Comparison of ENCODE assay signal across 21 cellular contexts in the genomic region with DNA sequence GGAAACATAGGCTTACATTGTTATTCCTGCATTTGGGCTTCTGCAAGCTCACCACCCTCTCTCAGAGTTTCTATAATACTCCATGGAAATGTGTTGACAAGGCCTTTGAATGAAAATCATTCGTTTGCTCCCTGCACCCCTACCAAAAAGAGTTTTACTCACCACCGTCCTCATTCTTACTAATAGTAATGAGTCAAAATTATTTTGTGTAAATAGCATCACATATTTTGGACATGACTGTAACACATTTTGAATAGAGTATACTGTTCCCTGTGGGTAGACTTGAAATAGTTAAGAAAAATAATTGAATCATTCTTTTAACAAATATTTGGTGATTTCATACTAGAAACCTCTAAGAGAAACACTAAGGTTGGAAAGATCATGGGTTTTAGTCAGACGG.
DNase-seq lines count a peak whose midpoint lies in the region; ATAC-seq and TF ChIP-seq lines count a peak whose summit lies in the region.
"Had no signal": no experiment of that assay in that cellular context is flagged by ENCODE, and none has a peak within 500 bp of the region (broad histone marks: within the 10 kb centered on the region; RNA-seq: fewer than 3 reads in every experiment).

No MANE protein-coding gene starts in this region.

- peak; percentile 23 for DNase-seq in MCF 10A (ENCODE audit: unreplicated experiment)
- DNase-seq in breast epithelium (ENCODE audit: low spot score in 2 of 2): no peak
- DNase-seq in astrocyte of the hippocampus (ENCODE audit: low read depth, low spot score): peak; percentile 79
- DNase-seq in foreskin melanocyte: peak; percentile 95
- no peak for DNase-seq in DMS153 treated with DMSO at 0.1 percent for 48 hours (lab: John Stamatoyannopoulos, UW; ENCODE audit: unreplicated experiment)
- DNase-seq in central memory CD4-positive, alpha-beta T cell: no peak
- DNase-seq: activated CD8-positive, alpha-beta memory T cell treated with anti-CD3 and anti-CD28 coated beads for 24 hours; activated naive CD4-positive, alpha-beta T cell; DMS53; glutamatergic neuron; NCI-H1436; NCI-H524; nephron progenitor cell; Right ventricle myocardium superior; trophoblast cell had no signal

- no peak overlapping the region for H3K27ac Mint-ChIP-seq in MCF 10A (ENCODE audit: low read depth, unreplicated experiment)
- H3K27ac Mint-ChIP-seq: nephron progenitor cell had no signal

- H3K27ac ChIP-seq in breast epithelium: no peak overlapping the region
- H3K27ac ChIP-seq: 22Rv1, coronary artery had no signal

- H3K9me3 Mint-ChIP-seq in MCF 10A (ENCODE audit: unreplicated experiment): no peaks in the 10 kb centered on the region

- POLR2A ChIA-PET in MCF 10A (lab: Yijun Ruan, JAX): interaction anchor here (1.7 kb wide), 1 partner anchor 80 kb away, joined by 3 read pairs; no protein-coding TSS in a partner anchor

- H3K9me3 ChIP-seq in breast epithelium: no peaks in the 10 kb centered on the region

- intact Hi-C loops in MCF 10A (cut with micrococcal nuclease) (no loop called here), breast epithelium (cut with DNase I; ENCODE audit: low total_unique reads) (no loop called here)

- ATAC-seq in GM18868 (IDR thresholded peaks at IDR 0.05; ENCODE audit: unreplicated experiment): no peak
- ATAC-seq in HG02870 (IDR thresholded peaks at IDR 0.05; ENCODE audit: unreplicated experiment): no peak
- ATAC-seq: HCT116, left lobe of liver had no signal

- H3K27me3 ChIP-seq in breast epithelium: no peaks in the 10 kb centered on the region

- no peak overlapping the region for H3K4me3 ChIP-seq in breast epithelium
- H3K4me3 ChIP-seq: coronary artery had no signal

- BruUV-seq in MCF 10A (replicated peaks; lab: Mats Ljungman, UMichigan): no TSS peak

- CTCF ChIA-PET in MCF 10A (lab: Yijun Ruan, JAX): no interaction called here

- no peak for TF ChIP-seq POLR2A in breast epithelium (IDR thresholded peaks at IDR 0.05)

- no peak overlapping the region for H3K4me3 Mint-ChIP-seq in MCF 10A (ENCODE audit: unreplicated experiment)
- H3K4me3 Mint-ChIP-seq: nephron progenitor cell had no signal

- H3K27me3 Mint-ChIP-seq in MCF 10A (ENCODE audit: insufficient read depth, unreplicated experiment): no peaks in the 10 kb centered on the region

- peaks cover 5% of the 10 kb centered on the region for H3K4me1 Mint-ChIP-seq in MCF 10A (ENCODE audit: insufficient read depth, unreplicated experiment)
- H3K4me1 Mint-ChIP-seq: nephron progenitor cell had no signal

- no peaks in the 10 kb centered on the region for H3K4me1 ChIP-seq in breast epithelium

- peaks cover 47% of the 10 kb centered on the region for H3K36me3 Mint-ChIP-seq in MCF 10A (ENCODE audit: insufficient read depth, unreplicated experiment)

- peaks cover 4% of the 10 kb centered on the region for H3K36me3 ChIP-seq in breast epithelium

- no peak for TF ChIP-seq CTCF in MCF 10A (IDR thresholded peaks at IDR 0.05; ENCODE audit: unreplicated experiment)
- TF ChIP-seq CTCF in breast epithelium (IDR thresholded peaks at IDR 0.05): no peak

Comparison
In these comparisons a context has a peak if more than half of its experiments do, and no peak if none do; other contexts are left out.
1. DNase-seq: peak in MCF 10A (single experiment), astrocyte of the hippocampus (single experiment) and foreskin melanocyte (single experiment); none in breast epithelium (0 of 2), DMS153 treated with DMSO at 0.1 percent for 48 hours (single experiment) and central memory CD4-positive, alpha-beta T cell (single experiment).